Comparison of ENCODE assay signal across 12 cellular contexts in genomic region chr2:59584958-59585357, GRCh38.
DNase-seq lines count a peak whose midpoint lies in the region; ATAC-seq and TF ChIP-seq lines count a peak whose summit lies in the region.
"Had no signal": no experiment of that assay in that cellular context is flagged by ENCODE, and none has a peak within 500 bp of the region (broad histone marks: within the 10 kb centered on the region; RNA-seq: fewer than 3 reads in every experiment).

No MANE protein-coding gene starts in this region.

- H3K4me3 ChIP-seq in epithelial cell of proximal tubule (ENCODE audit: low read depth, low read length): no peak overlapping the region
- H3K4me3 ChIP-seq: upper lobe of left lung had no signal

- peak; percentile 56 for TF ChIP-seq CTCF in GM12872 (IDR thresholded peaks at IDR 0.05; ENCODE audit: insufficient read depth, low read depth, low read length)
- peak; percentile 62 for TF ChIP-seq CTCF in epithelial cell of proximal tubule (conservative IDR thresholded peaks at IDR 0.05; ENCODE audit: low read depth, low read length)

- ATAC-seq in HG02852 (IDR thresholded peaks at IDR 0.05; ENCODE audit: unreplicated experiment): no peak
- ATAC-seq: esophagus mucosa had no signal

- DNase-seq in COLO668 (lab: John Stamatoyannopoulos, UW; ENCODE audit: unreplicated experiment) (peak; percentile 33), NCI-H2171 (lab: John Stamatoyannopoulos, UW) (peak; percentile 20), epithelial cell of proximal tubule (ENCODE audit: low read depth) (no peak), GF-D8 (lab: John Stamatoyannopoulos, UW) (no peak), NCI-H226 (no peak), kidney glomerular epithelial cell (lab: John Stamatoyannopoulos, UW) (no peak)
- DNase-seq: activated naive CD8-positive, alpha-beta T cell treated with anti-CD3 and anti-CD28 coated beads, Interleukin-2, amount 10 ng/mL, durations not matched to agents 7 days and 5 days; stimulated activated CD4-positive, alpha-beta T cell treated with anti-CD3 and anti-CD28 coated beads, Interleukin-2, amount 100 ng/mL, for 48 hours; upper lobe of left lung had no signal

Comparison
In these comparisons a context has a peak if more than half of its experiments do, and no peak if none do; other contexts are left out.
1. DNase-seq: peak in COLO668 (single experiment) and NCI-H2171 (single experiment); none in epithelial cell of proximal tubule (single experiment), GF-D8 (single experiment), NCI-H226 (single experiment) and kidney glomerular epithelial cell (single experiment).